Comparison of ENCODE assay signal across 20 cellular contexts in the genomic region with DNA sequence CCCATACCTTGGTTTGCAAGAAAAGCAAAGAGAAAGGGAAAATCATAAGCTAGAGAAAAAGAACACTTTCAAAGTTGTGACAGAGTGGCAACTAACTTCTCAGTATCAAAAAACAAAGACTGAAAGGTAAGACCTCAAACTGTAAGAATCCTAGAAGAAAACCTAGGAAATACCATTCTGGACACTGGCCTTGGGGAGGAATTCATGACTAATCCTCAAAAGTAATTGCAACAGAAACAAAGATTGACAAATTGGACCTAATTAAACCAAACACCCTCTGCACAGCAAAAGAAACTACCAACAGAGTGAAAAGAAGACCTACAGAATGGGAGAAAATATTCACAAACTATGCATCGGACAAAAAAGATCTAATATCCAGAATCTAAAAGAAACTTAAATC.
"Had no signal": no experiment of that assay in that cellular context is flagged by ENCODE, and none has a peak within 500 bp of the region (broad histone marks: within the 10 kb centered on the region; RNA-seq: fewer than 3 reads in every experiment).

No MANE protein-coding gene starts in this region.

- H3K4me3 ChIP-seq: right atrium auricular region, suprapubic skin had no signal

- H3K27me3 ChIP-seq: foreskin keratinocyte, right atrium auricular region, suprapubic skin had no signal

- H3K36me3 Mint-ChIP-seq: immature natural killer cell, natural killer cell had no signal

- ATAC-seq: activated T-helper 17 cell treated with anti-CD3 and anti-CD28 coated beads, Interleukin-2, amount 50 U/mL, for 72 hours; foreskin keratinocyte; natural killer cell had no signal

- H3K4me1 Mint-ChIP-seq: immature natural killer cell, natural killer cell had no signal

- H3K9me3 ChIP-seq: neutrophil, right atrium auricular region, suprapubic skin had no signal

- H3K9me3 Mint-ChIP-seq: activated T-helper 17 cell treated with anti-CD3 and anti-CD28 coated beads, Interleukin-2, amount 50 U/mL, for 72 hours; natural killer cell had no signal

- H3K27ac Mint-ChIP-seq: activated T-helper 17 cell treated with anti-CD3 and anti-CD28 coated beads, Interleukin-2, amount 50 U/mL, for 72 hours; immature natural killer cell; natural killer cell had no signal

- DNase-seq: activated CD4-positive, alpha-beta T cell treated with anti-CD3 and anti-CD28 coated beads for 1 hour; activated CD4-positive, alpha-beta T cell treated with anti-CD3 and anti-CD28 coated beads, Interleukin-2, amount 50 U/mL, for 4 hours; activated naive CD4-positive, alpha-beta T cell treated with Interleukin-2 at 50 U/mL for 16 hours; aorta; immature natural killer cell; mesendoderm; natural killer cell; posterior cingulate gyrus; small intestine; stimulated activated CD4-positive, alpha-beta T cell treated with anti-CD3 and anti-CD28 coated beads, Interleukin-4, amount 100 ng/mL, for 24 hours; stimulated activated CD8-positive, alpha-beta memory T cell treated with anti-CD3 and anti-CD28 coated beads, Interleukin-4, amount 100 ng/mL, for 48 hours; stimulated activated naive CD4-positive, alpha-beta T cell treated with Interleukin-2 at 50 U/mL for 16 hours; T-helper 9 cell had no signal

- FAIRE-seq: colon, endometrium had no signal

- H3K4me3 Mint-ChIP-seq: activated T-helper 17 cell treated with anti-CD3 and anti-CD28 coated beads, Interleukin-2, amount 50 U/mL, for 72 hours; immature natural killer cell; natural killer cell had no signal

- H3K36me3 ChIP-seq: neutrophil, right atrium auricular region, suprapubic skin had no signal

- H3K27ac ChIP-seq: foreskin keratinocyte, neutrophil, right atrium auricular region, suprapubic skin had no signal
